In genomic region chr15:62636823-62637320, GRCh38 we compare ENCODE assay signal across 20 cellular contexts.
"Had no signal": no experiment of that assay in that cellular context is flagged by ENCODE, and none has a peak within 500 bp of the region (broad histone marks: within the 10 kb centered on the region; RNA-seq: fewer than 3 reads in every experiment).

No MANE protein-coding gene starts in this region.

- H3K4me2 ChIP-seq: smooth muscle cell had no signal

- ATAC-seq: body of pancreas; naive thymus-derived CD4-positive, alpha-beta T cell had no signal

- H3K36me3 Mint-ChIP-seq: activated naive CD4-positive, alpha-beta T cell treated with anti-CD3 and anti-CD28 coated beads, Interleukin-2, amount 50 U/mL, for 24 hours; immature natural killer cell; naive thymus-derived CD4-positive, alpha-beta T cell; type B pancreatic cell had no signal

- H3K4me1 ChIP-seq: body of pancreas, testis, vagina had no signal

- H3K4me1 Mint-ChIP-seq: activated naive CD4-positive, alpha-beta T cell treated with anti-CD3 and anti-CD28 coated beads, Interleukin-2, amount 50 U/mL, for 24 hours; naive thymus-derived CD4-positive, alpha-beta T cell had no signal

- H3K27me3 ChIP-seq: body of pancreas, cardiac muscle cell, sigmoid colon, testis, vagina had no signal

- H3K4me3 Mint-ChIP-seq: activated naive CD4-positive, alpha-beta T cell treated with anti-CD3 and anti-CD28 coated beads, Interleukin-2, amount 50 U/mL, for 24 hours; immature natural killer cell; naive thymus-derived CD4-positive, alpha-beta T cell; type B pancreatic cell had no signal

- H3K36me3 ChIP-seq: cardiac muscle cell, left ventricle myocardium inferior, sigmoid colon, vagina had no signal

- H3K27me3 Mint-ChIP-seq: progenitor cell of endocrine pancreas, type B pancreatic cell had no signal

- H3K4me3 ChIP-seq: body of pancreas, cardiac muscle cell, left ventricle myocardium inferior, sigmoid colon, smooth muscle cell, testis, vagina had no signal

- H3K9me3 ChIP-seq: body of pancreas, left ventricle myocardium inferior, sigmoid colon, testis, vagina had no signal

- H3K27ac ChIP-seq: body of pancreas, cardiac muscle cell, epithelial cell of prostate, left ventricle myocardium inferior, sigmoid colon, testis, vagina had no signal

- H3K27ac Mint-ChIP-seq: activated naive CD4-positive, alpha-beta T cell treated with anti-CD3 and anti-CD28 coated beads, Interleukin-2, amount 50 U/mL, for 24 hours; immature natural killer cell; naive thymus-derived CD4-positive, alpha-beta T cell; type B pancreatic cell had no signal

- H3K9me3 Mint-ChIP-seq: activated naive CD4-positive, alpha-beta T cell treated with anti-CD3 and anti-CD28 coated beads, Interleukin-2, amount 50 U/mL, for 24 hours; immature natural killer cell; naive thymus-derived CD4-positive, alpha-beta T cell; type B pancreatic cell had no signal

- DNase-seq: activated CD4-positive, alpha-beta T cell treated with anti-CD3 and anti-CD28 coated beads for 1 hour; activated gamma-delta T cell treated with Interleukin-2 at 50 U/mL for 16 hours; activated T-cell treated with anti-CD3 and anti-CD28 coated beads, Interleukin-2, amount 50 U/mL, for 1 hour; anterior cingulate cortex; body of pancreas; immature natural killer cell; left ventricle myocardium inferior; naive thymus-derived CD4-positive, alpha-beta T cell; retina; sigmoid colon; stimulated activated CD4-positive, alpha-beta T cell treated with anti-CD3 and anti-CD28 coated beads, Interleukin-2, amount 100 ng/mL, for 48 hours; stimulated activated naive CD4-positive, alpha-beta T cell; testis had no signal
